1 cellular context compared by ENCODE assay signal in the genomic region with DNA sequence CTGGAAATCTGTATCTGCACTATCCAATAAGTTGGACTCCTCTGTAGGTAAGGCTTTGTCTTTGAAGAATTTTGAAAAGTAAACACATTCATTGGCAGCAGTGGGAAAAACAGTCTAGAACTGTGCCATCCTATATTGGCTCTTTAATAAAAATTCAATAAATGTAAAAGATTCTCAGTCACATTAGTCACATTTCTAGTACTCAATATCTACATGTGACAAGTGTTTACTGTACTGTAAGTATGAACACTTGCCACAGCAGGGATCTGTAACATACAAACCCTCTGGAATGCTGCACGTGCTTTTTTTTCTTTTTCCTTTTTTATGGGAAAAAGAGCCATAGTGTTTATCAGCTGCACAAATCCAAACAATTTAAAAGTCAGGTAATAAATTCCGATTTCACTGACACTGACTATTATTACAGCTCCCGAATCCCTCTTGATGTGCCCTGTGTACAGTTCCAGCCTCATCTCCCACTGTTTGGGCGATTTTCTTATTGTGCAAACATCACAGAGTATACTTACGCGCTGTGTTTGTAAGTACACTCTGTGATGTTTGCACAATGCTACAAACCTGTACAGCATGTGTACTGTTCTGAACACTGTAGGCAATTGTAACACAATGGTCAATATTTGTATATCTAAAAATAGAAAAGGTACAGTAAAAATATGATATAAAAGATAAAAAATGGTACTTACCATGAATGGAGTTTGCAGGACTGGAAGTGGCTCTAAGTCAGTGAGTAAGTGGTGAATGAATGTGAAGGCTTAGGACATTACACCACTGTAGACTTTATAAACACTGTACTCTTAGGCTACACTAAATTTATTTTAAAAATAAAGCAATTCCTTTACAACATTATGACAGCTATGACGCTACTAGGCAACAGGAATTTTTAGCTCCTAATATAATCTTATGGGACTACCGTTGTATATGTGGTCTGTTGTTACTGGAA.
A peak's percentile ranks its signal among the peaks of the same experiment; 100 is the strongest.
TF ChIP-seq lines count a peak whose summit lies in the region.

No MANE protein-coding gene starts in this region.

TF ChIP-seq in HepG2, 621 proteins besides CTCF, POLR2A, EP300 and RAD21 (continued from another document and continues in another):
- TF ChIP-seq, protein P1, sequence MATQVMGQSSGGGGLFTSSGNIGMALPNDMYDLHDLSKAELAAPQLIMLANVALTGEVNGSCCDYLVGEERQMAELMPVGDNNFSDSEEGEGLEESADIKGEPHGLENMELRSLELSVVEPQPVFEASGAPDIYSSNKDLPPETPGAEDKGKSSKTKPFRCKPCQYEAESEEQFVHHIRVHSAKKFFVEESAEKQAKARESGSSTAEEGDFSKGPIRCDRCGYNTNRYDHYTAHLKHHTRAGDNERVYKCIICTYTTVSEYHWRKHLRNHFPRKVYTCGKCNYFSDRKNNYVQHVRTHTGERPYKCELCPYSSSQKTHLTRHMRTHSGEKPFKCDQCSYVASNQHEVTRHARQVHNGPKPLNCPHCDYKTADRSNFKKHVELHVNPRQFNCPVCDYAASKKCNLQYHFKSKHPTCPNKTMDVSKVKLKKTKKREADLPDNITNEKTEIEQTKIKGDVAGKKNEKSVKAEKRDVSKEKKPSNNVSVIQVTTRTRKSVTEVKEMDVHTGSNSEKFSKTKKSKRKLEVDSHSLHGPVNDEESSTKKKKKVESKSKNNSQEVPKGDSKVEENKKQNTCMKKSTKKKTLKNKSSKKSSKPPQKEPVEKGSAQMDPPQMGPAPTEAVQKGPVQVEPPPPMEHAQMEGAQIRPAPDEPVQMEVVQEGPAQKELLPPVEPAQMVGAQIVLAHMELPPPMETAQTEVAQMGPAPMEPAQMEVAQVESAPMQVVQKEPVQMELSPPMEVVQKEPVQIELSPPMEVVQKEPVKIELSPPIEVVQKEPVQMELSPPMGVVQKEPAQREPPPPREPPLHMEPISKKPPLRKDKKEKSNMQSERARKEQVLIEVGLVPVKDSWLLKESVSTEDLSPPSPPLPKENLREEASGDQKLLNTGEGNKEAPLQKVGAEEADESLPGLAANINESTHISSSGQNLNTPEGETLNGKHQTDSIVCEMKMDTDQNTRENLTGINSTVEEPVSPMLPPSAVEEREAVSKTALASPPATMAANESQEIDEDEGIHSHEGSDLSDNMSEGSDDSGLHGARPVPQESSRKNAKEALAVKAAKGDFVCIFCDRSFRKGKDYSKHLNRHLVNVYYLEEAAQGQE (IDR thresholded peaks at IDR 0.05; ENCODE audit: borderline replicate concordance in 1 of 2, low read depth in 1 of 2, low read length in 2 of 2): 0 out of 4 replicates have a peak, but pooled peaks of 1 of the 2 experiments have one; percentile 34
- TF ChIP-seq, protein P2, sequence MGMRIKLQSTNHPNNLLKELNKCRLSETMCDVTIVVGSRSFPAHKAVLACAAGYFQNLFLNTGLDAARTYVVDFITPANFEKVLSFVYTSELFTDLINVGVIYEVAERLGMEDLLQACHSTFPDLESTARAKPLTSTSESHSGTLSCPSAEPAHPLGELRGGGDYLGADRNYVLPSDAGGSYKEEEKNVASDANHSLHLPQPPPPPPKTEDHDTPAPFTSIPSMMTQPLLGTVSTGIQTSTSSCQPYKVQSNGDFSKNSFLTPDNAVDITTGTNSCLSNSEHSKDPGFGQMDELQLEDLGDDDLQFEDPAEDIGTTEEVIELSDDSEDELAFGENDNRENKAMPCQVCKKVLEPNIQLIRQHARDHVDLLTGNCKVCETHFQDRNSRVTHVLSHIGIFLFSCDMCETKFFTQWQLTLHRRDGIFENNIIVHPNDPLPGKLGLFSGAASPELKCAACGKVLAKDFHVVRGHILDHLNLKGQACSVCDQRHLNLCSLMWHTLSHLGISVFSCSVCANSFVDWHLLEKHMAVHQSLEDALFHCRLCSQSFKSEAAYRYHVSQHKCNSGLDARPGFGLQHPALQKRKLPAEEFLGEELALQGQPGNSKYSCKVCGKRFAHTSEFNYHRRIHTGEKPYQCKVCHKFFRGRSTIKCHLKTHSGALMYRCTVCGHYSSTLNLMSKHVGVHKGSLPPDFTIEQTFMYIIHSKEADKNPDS (CRISPR knock-in tag; IDR thresholded peaks at IDR 0.05): peak; percentile 72; the same call in 1 of the 2 replicates
- TF ChIP-seq, protein P3, sequence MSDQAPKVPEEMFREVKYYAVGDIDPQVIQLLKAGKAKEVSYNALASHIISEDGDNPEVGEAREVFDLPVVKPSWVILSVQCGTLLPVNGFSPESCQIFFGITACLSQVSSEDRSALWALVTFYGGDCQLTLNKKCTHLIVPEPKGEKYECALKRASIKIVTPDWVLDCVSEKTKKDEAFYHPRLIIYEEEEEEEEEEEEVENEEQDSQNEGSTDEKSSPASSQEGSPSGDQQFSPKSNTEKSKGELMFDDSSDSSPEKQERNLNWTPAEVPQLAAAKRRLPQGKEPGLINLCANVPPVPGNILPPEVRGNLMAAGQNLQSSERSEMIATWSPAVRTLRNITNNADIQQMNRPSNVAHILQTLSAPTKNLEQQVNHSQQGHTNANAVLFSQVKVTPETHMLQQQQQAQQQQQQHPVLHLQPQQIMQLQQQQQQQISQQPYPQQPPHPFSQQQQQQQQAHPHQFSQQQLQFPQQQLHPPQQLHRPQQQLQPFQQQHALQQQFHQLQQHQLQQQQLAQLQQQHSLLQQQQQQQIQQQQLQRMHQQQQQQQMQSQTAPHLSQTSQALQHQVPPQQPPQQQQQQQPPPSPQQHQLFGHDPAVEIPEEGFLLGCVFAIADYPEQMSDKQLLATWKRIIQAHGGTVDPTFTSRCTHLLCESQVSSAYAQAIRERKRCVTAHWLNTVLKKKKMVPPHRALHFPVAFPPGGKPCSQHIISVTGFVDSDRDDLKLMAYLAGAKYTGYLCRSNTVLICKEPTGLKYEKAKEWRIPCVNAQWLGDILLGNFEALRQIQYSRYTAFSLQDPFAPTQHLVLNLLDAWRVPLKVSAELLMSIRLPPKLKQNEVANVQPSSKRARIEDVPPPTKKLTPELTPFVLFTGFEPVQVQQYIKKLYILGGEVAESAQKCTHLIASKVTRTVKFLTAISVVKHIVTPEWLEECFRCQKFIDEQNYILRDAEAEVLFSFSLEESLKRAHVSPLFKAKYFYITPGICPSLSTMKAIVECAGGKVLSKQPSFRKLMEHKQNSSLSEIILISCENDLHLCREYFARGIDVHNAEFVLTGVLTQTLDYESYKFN (CRISPR knock-in tag; conservative IDR thresholded peaks at IDR 0.05): peak; percentile 36; the same call in 1 of the 2 replicates
- TF ChIP-seq ETV6 (CRISPR knock-in tag; conservative IDR thresholded peaks at IDR 0.05) (no peak), MAF1 (CRISPR knock-in tag; IDR thresholded peaks at IDR 0.05; ENCODE audit: borderline replicate concordance) (no peak), KLF16 (CRISPR knock-in tag; IDR thresholded peaks at IDR 0.05) (no peak), GPN1 (CRISPR knock-in tag; IDR thresholded peaks at IDR 0.05; ENCODE audit: borderline replicate concordance) (no peak), HNRNPLL (IDR thresholded peaks at IDR 0.05; ENCODE audit: low read depth, low read length, poor library complexity, severe bottlenecking) (no peak), ZNF644 (CRISPR knock-in tag; IDR thresholded peaks at IDR 0.05; ENCODE audit: low read depth) (0 out of 2 replicates have a peak, but pooled peaks have one; percentile 23), ZNF432 (CRISPR knock-in tag; IDR thresholded peaks at IDR 0.05; ENCODE audit: borderline replicate concordance) (no peak), TCF7 (IDR thresholded peaks at IDR 0.05; ENCODE audit: low read depth) (peak; percentile 69; the same call in 1 of the 2 replicates), NBN (conservative IDR thresholded peaks at IDR 0.05) (no peak), RARA (CRISPR knock-in tag; IDR thresholded peaks at IDR 0.05) (peak; percentile 75), SALL2 (CRISPR knock-in tag; IDR thresholded peaks at IDR 0.05) (no peak), FOXA3 (CRISPR knock-in tag; IDR thresholded peaks at IDR 0.05) (peak; percentile 97), TSC22D2 (CRISPR knock-in tag; IDR thresholded peaks at IDR 0.05; ENCODE audit: borderline replicate concordance) (no peak), NFIC (IDR thresholded peaks at IDR 0.05; ENCODE audit: low read length) (peak; percentile 81), SCMH1 (CRISPR knock-in tag; IDR thresholded peaks at IDR 0.05; ENCODE audit: borderline replicate concordance) (no peak), SOX5 (CRISPR knock-in tag; IDR thresholded peaks at IDR 0.05; ENCODE audit: borderline replicate concordance) (peak; percentile 87), NCOA2 (CRISPR knock-in tag; IDR thresholded peaks at IDR 0.05) (peak; percentile 73; the same call in 1 of the 2 replicates), TEAD3 (CRISPR knock-in tag; optimal IDR thresholded peaks at IDR 0.05; ENCODE audit: borderline replicate concordance) (peak; percentile 20), FOSL2 (CRISPR knock-in tag; IDR thresholded peaks at IDR 0.05) (peak; percentile 59)
- TF ChIP-seq, protein P4, sequence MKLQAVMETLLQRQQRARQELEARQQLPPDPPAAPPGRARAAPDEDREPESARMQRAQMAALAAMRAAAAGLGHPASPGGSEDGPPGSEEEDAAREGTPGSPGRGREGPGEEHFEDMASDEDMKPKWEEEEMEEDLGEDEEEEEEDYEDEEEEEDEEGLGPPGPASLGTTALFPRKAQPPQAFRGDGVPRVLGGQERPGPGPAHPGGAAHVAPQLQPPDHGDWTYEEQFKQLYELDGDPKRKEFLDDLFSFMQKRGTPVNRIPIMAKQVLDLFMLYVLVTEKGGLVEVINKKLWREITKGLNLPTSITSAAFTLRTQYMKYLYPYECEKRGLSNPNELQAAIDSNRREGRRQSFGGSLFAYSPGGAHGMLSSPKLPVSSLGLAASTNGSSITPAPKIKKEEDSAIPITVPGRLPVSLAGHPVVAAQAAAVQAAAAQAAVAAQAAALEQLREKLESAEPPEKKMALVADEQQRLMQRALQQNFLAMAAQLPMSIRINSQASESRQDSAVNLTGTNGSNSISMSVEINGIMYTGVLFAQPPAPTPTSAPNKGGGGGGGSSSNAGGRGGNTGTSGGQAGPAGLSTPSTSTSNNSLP (IDR thresholded peaks at IDR 0.05; ENCODE audit: low read depth, low read length): peak; percentile 85
- TF ChIP-seq, protein P5, sequence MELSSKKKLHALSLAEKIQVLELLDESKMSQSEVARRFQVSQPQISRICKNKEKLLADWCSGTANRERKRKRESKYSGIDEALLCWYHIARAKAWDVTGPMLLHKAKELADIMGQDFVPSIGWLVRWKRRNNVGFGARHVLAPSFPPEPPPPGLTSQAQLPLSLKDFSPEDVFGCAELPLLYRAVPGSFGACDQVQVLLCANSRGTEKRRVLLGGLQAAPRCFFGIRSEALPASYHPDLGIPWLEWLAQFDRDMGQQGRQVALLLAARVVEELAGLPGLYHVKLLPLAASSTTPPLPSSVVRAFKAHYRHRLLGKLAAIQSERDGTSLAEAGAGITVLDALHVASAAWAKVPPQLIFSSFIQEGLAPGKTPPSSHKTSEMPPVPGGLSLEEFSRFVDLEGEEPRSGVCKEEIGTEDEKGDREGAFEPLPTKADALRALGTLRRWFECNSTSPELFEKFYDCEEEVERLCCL (CRISPR knock-in tag; IDR thresholded peaks at IDR 0.05; ENCODE audit: borderline replicate concordance): no peak
- TF ChIP-seq, protein P6, sequence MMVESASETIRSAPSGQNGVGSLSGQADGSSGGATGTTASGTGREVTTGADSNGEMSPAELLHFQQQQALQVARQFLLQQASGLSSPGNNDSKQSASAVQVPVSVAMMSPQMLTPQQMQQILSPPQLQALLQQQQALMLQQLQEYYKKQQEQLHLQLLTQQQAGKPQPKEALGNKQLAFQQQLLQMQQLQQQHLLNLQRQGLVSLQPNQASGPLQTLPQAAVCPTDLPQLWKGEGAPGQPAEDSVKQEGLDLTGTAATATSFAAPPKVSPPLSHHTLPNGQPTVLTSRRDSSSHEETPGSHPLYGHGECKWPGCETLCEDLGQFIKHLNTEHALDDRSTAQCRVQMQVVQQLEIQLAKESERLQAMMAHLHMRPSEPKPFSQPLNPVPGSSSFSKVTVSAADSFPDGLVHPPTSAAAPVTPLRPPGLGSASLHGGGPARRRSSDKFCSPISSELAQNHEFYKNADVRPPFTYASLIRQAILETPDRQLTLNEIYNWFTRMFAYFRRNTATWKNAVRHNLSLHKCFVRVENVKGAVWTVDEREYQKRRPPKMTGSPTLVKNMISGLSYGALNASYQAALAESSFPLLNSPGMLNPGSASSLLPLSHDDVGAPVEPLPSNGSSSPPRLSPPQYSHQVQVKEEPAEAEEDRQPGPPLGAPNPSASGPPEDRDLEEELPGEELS (CRISPR knock-in tag; IDR thresholded peaks at IDR 0.05): peak; percentile 92
- TF ChIP-seq, protein P7, sequence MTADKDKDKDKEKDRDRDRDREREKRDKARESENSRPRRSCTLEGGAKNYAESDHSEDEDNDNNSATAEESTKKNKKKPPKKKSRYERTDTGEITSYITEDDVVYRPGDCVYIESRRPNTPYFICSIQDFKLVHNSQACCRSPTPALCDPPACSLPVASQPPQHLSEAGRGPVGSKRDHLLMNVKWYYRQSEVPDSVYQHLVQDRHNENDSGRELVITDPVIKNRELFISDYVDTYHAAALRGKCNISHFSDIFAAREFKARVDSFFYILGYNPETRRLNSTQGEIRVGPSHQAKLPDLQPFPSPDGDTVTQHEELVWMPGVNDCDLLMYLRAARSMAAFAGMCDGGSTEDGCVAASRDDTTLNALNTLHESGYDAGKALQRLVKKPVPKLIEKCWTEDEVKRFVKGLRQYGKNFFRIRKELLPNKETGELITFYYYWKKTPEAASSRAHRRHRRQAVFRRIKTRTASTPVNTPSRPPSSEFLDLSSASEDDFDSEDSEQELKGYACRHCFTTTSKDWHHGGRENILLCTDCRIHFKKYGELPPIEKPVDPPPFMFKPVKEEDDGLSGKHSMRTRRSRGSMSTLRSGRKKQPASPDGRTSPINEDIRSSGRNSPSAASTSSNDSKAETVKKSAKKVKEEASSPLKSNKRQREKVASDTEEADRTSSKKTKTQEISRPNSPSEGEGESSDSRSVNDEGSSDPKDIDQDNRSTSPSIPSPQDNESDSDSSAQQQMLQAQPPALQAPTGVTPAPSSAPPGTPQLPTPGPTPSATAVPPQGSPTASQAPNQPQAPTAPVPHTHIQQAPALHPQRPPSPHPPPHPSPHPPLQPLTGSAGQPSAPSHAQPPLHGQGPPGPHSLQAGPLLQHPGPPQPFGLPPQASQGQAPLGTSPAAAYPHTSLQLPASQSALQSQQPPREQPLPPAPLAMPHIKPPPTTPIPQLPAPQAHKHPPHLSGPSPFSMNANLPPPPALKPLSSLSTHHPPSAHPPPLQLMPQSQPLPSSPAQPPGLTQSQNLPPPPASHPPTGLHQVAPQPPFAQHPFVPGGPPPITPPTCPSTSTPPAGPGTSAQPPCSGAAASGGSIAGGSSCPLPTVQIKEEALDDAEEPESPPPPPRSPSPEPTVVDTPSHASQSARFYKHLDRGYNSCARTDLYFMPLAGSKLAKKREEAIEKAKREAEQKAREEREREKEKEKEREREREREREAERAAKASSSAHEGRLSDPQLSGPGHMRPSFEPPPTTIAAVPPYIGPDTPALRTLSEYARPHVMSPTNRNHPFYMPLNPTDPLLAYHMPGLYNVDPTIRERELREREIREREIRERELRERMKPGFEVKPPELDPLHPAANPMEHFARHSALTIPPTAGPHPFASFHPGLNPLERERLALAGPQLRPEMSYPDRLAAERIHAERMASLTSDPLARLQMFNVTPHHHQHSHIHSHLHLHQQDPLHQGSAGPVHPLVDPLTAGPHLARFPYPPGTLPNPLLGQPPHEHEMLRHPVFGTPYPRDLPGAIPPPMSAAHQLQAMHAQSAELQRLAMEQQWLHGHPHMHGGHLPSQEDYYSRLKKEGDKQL (CRISPR knock-in tag; IDR thresholded peaks at IDR 0.05; ENCODE audit: low read depth): peak; percentile 92
- TF ChIP-seq, protein P8, sequence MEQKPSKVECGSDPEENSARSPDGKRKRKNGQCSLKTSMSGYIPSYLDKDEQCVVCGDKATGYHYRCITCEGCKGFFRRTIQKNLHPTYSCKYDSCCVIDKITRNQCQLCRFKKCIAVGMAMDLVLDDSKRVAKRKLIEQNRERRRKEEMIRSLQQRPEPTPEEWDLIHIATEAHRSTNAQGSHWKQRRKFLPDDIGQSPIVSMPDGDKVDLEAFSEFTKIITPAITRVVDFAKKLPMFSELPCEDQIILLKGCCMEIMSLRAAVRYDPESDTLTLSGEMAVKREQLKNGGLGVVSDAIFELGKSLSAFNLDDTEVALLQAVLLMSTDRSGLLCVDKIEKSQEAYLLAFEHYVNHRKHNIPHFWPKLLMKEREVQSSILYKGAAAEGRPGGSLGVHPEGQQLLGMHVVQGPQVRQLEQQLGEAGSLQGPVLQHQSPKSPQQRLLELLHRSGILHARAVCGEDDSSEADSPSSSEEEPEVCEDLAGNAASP (CRISPR knock-in tag; IDR thresholded peaks at IDR 0.05; ENCODE audit: borderline replicate concordance): 0 out of 2 replicates have a peak, but pooled peaks have one; percentile 26
